8 cellular contexts compared by ENCODE assay signal in genomic region chr15:30991301-30992072, GRCh38. TPM values are rescaled to one million over a fixed set of nuclear protein-coding genes. Genes with fewer than 3 reads are reported as not detected.
DNase-seq lines count a peak whose midpoint lies in the region; ATAC-seq, FAIRE-seq and TF ChIP-seq lines count a peak whose summit lies in the region.

MTMR10 (minus strand) TSS chr15:30991628; CDS start chr15:30991506, 122 bp downstream.

- H3K4me2 ChIP-seq in Loucy (ENCODE audit: low read depth, low read length, poor library complexity, severe bottlenecking), result peak within 1 kb of the TSS; percentile 92

- H3K4me1 ChIP-seq in Loucy (ENCODE audit: insufficient read depth, low read length, poor library complexity, severe bottlenecking), result peaks cover 59% of the 10 kb centered on the region

- FAIRE-seq in H54 (lab: Jason Lieb, UNC), result no peak

- DNase-seq in GM10248 (ENCODE audit: extremely low spot score) (peak; percentile 93), H54 (ENCODE audit: insufficient read length, low spot score) (peak; percentile 82), T-helper 22 cell (ENCODE audit: low read depth) (peak; percentile 57), astrocyte of the hippocampus (ENCODE audit: low read depth, low spot score) (peak; percentile 92), hippocampal formation (lab: John Stamatoyannopoulos, UW) (peak; percentile 63 to 72), sciatic nerve (ENCODE audit: low spot score) (peak; percentile 83), inferior parietal cortex (ENCODE audit: extremely low spot score) (no peak)

- ATAC-seq in sciatic nerve, result peak; percentile 96

- H3K9me2 ChIP-seq in Loucy (replicated peaks; ENCODE audit: low read depth, low read length), result no peaks in the 10 kb centered on the region

- peak within 1 kb of the TSS; percentile 90 for H3K9ac ChIP-seq in Loucy (ENCODE audit: low read depth, low read length, poor library complexity, severe bottlenecking)

- H3K4me3 ChIP-seq in Loucy (ENCODE audit: low read length, poor library complexity, severe bottlenecking), result peak within 1 kb of the TSS; percentile 86

- no peaks in the 10 kb centered on the region for H3F3A ChIP-seq in Loucy (ENCODE audit: low read depth)

- H3K36me3 ChIP-seq in Loucy (ENCODE audit: insufficient read depth, low read length), result peaks cover 3% of the 10 kb centered on the region; the same call in 1 of the 2 replicates

- POLR2A ChIA-PET in GM10248 (lab: Yijun Ruan, JAX), result interaction anchor here (0.5 kb wide), 1 partner anchor 9 kb away, joined by 3 read pairs; no protein-coding TSS in a partner anchor

- no peak for TF ChIP-seq CTCF in GM10248 (IDR thresholded peaks at IDR 0.05; ENCODE audit: control extremely low read depth, extremely low read depth, low read depth, missing control alignments)
- TF ChIP-seq CTCF in Loucy (conservative IDR thresholded peaks at IDR 0.05; ENCODE audit: low read length), result no peak

- peaks cover 46% of the 10 kb centered on the region for H3K79me2 ChIP-seq in Loucy (ENCODE audit: insufficient read depth, low read length)

- intact Hi-C loops in sciatic nerve (cut with DNase I), result no loop called here

- peak within 1 kb of the TSS; percentile 89 for H2AFZ ChIP-seq in Loucy (ENCODE audit: low read length)

- CTCF ChIA-PET in GM10248 (lab: Yijun Ruan, JAX), result interaction anchor here (0.9 to 2.3 kb wide), 3 partner anchors 12 to 497 kb away, joined by 3 to 7 read pairs (median 3); no protein-coding TSS in a partner anchor

- no peaks in the 10 kb centered on the region for H3K27me3 ChIP-seq in Loucy (ENCODE audit: insufficient read depth, low read length, poor library complexity, severe bottlenecking)

- H4K20me1 ChIP-seq in Loucy (ENCODE audit: insufficient read depth, low read length, poor library complexity, severe bottlenecking), result peaks cover 16% of the 10 kb centered on the region

- TF ChIP-seq POLR2A in H54 (IDR thresholded peaks at IDR 0.05; ENCODE audit: low read depth, low read length), result peak; percentile 84

- H3K9me3 ChIP-seq in Loucy (ENCODE audit: insufficient read depth, low read depth, low read length), result no peaks in the 10 kb centered on the region

RNA-seq across cellular contexts. Expression of gene MTMR10, which starts in this region (rescaled TPM):
- total RNA-seq in sciatic nerve, result 67.7 TPM
